Comparison of ENCODE assay signal across 22 cellular contexts in the genomic region with DNA sequence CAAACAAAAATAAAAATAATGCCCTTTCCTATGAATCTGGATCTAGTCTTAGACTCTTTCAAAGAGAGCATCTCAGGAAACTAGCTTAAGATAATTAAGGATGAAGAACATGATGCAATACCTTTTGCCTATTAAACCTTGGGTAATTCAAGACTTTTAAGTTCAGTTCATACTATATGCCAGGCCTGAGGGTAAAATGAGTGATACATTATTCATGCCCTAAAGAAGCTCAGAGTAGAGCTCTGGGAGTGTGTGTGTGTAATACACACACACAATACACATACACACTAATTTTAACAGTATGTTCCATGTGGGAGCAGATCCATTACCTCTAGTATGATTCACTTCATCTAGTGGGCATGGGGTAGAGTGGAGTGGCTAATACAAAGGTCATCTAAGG.
A peak's percentile ranks its signal among the peaks of the same experiment; 100 is the strongest.
DNase-seq lines count a peak whose midpoint lies in the region; ATAC-seq and TF ChIP-seq lines count a peak whose summit lies in the region.
"Had no signal": no experiment of that assay in that cellular context is flagged by ENCODE, and none has a peak within 500 bp of the region (broad histone marks: within the 10 kb centered on the region; RNA-seq: fewer than 3 reads in every experiment).

No MANE protein-coding gene starts in this region.

- BruUV-seq in MCF 10A (replicated peaks; lab: Mats Ljungman, UMichigan) = no TSS peak
- no TSS peak for BruUV-seq in PC-9 (replicated peaks; lab: Mats Ljungman, UMichigan)
- BruUV-seq in mammary epithelial cell (replicated peaks; lab: Mats Ljungman, UMichigan) = no TSS peak

- dilution Hi-C loops in mammary epithelial cell (cut with HindIII; ENCODE audit: low sequenced_read_pairs) = no loop called here

- peaks cover 7% of the 10 kb centered on the region for H3K9me3 Mint-ChIP-seq in MCF 10A (ENCODE audit: unreplicated experiment)

- DNase-seq in MCF 10A (ENCODE audit: unreplicated experiment) = peak; percentile 41
- DNase-seq in breast epithelium (ENCODE audit: low spot score in 2 of 2) = no peak
- no peak for DNase-seq in PC-9
- peak; percentile 74 for DNase-seq in mammary epithelial cell
- DNase-seq in renal cortical epithelial cell (ENCODE audit: low read depth) = peak; percentile 40
- DNase-seq in esophagus squamous epithelium (lab: John Stamatoyannopoulos, UW) = no peak
- no peak for DNase-seq in RKO (ENCODE audit: low spot score)
- DNase-seq: CD4-positive, CD25-positive, alpha-beta regulatory T cell; DMS153; DND-41; Karpas-422; NCI-H1092 treated with DMSO at 0.1 percent for 48 hours; NCI-H1436 treated with DMSO at 0.1 percent for 48 hours; NCI-H1930; NCI-H2107; NCI-H446 treated with DMSO at 0.1 percent for 48 hours; NCI-H526; Right ventricle myocardium superior had no signal

- no peak overlapping the region for H3K4me3 ChIP-seq in breast epithelium
- no peak overlapping the region for H3K4me3 ChIP-seq in PC-9
- no peak overlapping the region for H3K4me3 ChIP-seq in mammary epithelial cell (replicated peaks in 1 of 3; ENCODE audit: insufficient read depth in 1 of 3, low read depth in 2 of 3, low read length in 3 of 3)
- no peak overlapping the region for H3K4me3 ChIP-seq in esophagus squamous epithelium
- H3K4me3 ChIP-seq: BLaER1, SJSA1 had no signal

- H3K9me2 ChIP-seq in PC-9 (ENCODE audit: insufficient read depth) = 0 out of 2 replicates have a peak, but pooled peaks cover 4% of the 10 kb centered on the region

- peaks cover 7% of the 10 kb centered on the region for H3K4me1 Mint-ChIP-seq in MCF 10A (ENCODE audit: insufficient read depth, unreplicated experiment)
- H3K4me1 Mint-ChIP-seq: CD4-positive, CD25-positive, alpha-beta regulatory T cell had no signal

- intact Hi-C loops in MCF 10A (cut with micrococcal nuclease) = no loop called here
- intact Hi-C loops in breast epithelium (cut with DNase I; ENCODE audit: low total_unique reads) = no loop called here
- intact Hi-C loops in PC-9 (cut with micrococcal nuclease; ENCODE audit: unreplicated experiment) = no loop called here
- intact Hi-C loops in mammary epithelial cell (cut with micrococcal nuclease) = loop anchor here (10.0 kb wide), 1 partner anchor 129 kb away; no protein-coding TSS in a partner anchor
- intact Hi-C loops in esophagus squamous epithelium (cut with DNase I) = no loop called here

- H2AFZ ChIP-seq in PC-9 (0 out of 2 replicates have a peak overlapping the region, but pooled peaks have one; percentile 10), mammary epithelial cell (ENCODE audit: low read depth, low read length) (no peak overlapping the region)

- no peak for ATAC-seq in GM18517 (IDR thresholded peaks at IDR 0.05; ENCODE audit: unreplicated experiment)

- H3K4me1 ChIP-seq in breast epithelium (no peaks in the 10 kb centered on the region), PC-9 (replicated peaks; ENCODE audit: insufficient read depth) (no peaks in the 10 kb centered on the region), mammary epithelial cell (ENCODE audit: insufficient read depth, low read length) (no peaks in the 10 kb centered on the region), esophagus squamous epithelium (no peaks in the 10 kb centered on the region)
- H3K4me1 ChIP-seq: BLaER1, SJSA1 had no signal

- no peak overlapping the region for H3K9ac ChIP-seq in mammary epithelial cell (ENCODE audit: insufficient read depth, low read length)
- H3K9ac ChIP-seq: BLaER1 had no signal

- in situ Hi-C loops in mammary epithelial cell (cut with MboI; ENCODE audit: low sequenced_read_pairs in 2 of 2) = no loop called here

- H3K4me2 ChIP-seq in PC-9 (no peak overlapping the region), mammary epithelial cell (ENCODE audit: insufficient read depth, low read depth, low read length) (no peak overlapping the region)
- H3K4me2 ChIP-seq: BLaER1 had no signal

- H3K79me2 ChIP-seq in PC-9 (ENCODE audit: low read depth) (no peaks in the 10 kb centered on the region), mammary epithelial cell (ENCODE audit: insufficient read depth, low read length) (no peaks in the 10 kb centered on the region)

- H3K4me3 Mint-ChIP-seq in MCF 10A (ENCODE audit: unreplicated experiment) = no peak overlapping the region
- H3K4me3 Mint-ChIP-seq: CD4-positive, CD25-positive, alpha-beta regulatory T cell had no signal

- H3K36me3 Mint-ChIP-seq in MCF 10A (ENCODE audit: insufficient read depth, unreplicated experiment) = no peaks in the 10 kb centered on the region
- H3K36me3 Mint-ChIP-seq: CD4-positive, CD25-positive, alpha-beta regulatory T cell had no signal

- peak overlapping the region; percentile 11 for H3K27ac Mint-ChIP-seq in MCF 10A (ENCODE audit: low read depth, unreplicated experiment)
- H3K27ac Mint-ChIP-seq: CD4-positive, CD25-positive, alpha-beta regulatory T cell had no signal

- H3K27me3 ChIP-seq in breast epithelium = no peaks in the 10 kb centered on the region
- H3K27me3 ChIP-seq in PC-9 (ENCODE audit: insufficient read depth, low read depth) = no peaks in the 10 kb centered on the region
- H3K27me3 ChIP-seq in mammary epithelial cell (ENCODE audit: insufficient read depth, low read length) = no peaks in the 10 kb centered on the region
- H3K27me3 ChIP-seq in esophagus squamous epithelium = no peaks in the 10 kb centered on the region
- H3K27me3 ChIP-seq: BLaER1, SJSA1 had no signal

- H3K27me3 Mint-ChIP-seq in MCF 10A (ENCODE audit: insufficient read depth, unreplicated experiment) = no peaks in the 10 kb centered on the region
- H3K27me3 Mint-ChIP-seq: CD4-positive, CD25-positive, alpha-beta regulatory T cell had no signal

- TF ChIP-seq POLR2A in breast epithelium (IDR thresholded peaks at IDR 0.05) = no peak
- no peak for TF ChIP-seq POLR2A in esophagus squamous epithelium (IDR thresholded peaks at IDR 0.05)

- TF ChIP-seq CTCF in MCF 10A (IDR thresholded peaks at IDR 0.05; ENCODE audit: unreplicated experiment) (no peak), breast epithelium (IDR thresholded peaks at IDR 0.05) (no peak), PC-9 (conservative IDR thresholded peaks at IDR 0.05) (no peak), mammary epithelial cell (conservative IDR thresholded peaks at IDR 0.05 in 1 of 2, IDR thresholded peaks at IDR 0.05 in 1 of 2; ENCODE audit: extremely low read depth in 1 of 2, insufficient read depth in 1 of 2, low read depth in 1 of 2, low read length in 2 of 2) (no peak), esophagus squamous epithelium (IDR thresholded peaks at IDR 0.05) (no peak)

- no peaks in the 10 kb centered on the region for H3F3A ChIP-seq in PC-9 (ENCODE audit: insufficient read depth, low read depth)

- H3K36me3 ChIP-seq in breast epithelium (no peaks in the 10 kb centered on the region), PC-9 (ENCODE audit: low read depth) (no peaks in the 10 kb centered on the region), mammary epithelial cell (ENCODE audit: insufficient read depth, low read length) (no peaks in the 10 kb centered on the region), esophagus squamous epithelium (no peaks in the 10 kb centered on the region)
- H3K36me3 ChIP-seq: BLaER1, SJSA1 had no signal

- H3K9me3 ChIP-seq in breast epithelium (no peaks in the 10 kb centered on the region), PC-9 (ENCODE audit: insufficient read depth, low read depth) (no peaks in the 10 kb centered on the region), mammary epithelial cell (replicated peaks; ENCODE audit: insufficient read depth, low read length) (no peaks in the 10 kb centered on the region), esophagus squamous epithelium (no peaks in the 10 kb centered on the region)
- H3K9me3 ChIP-seq: BLaER1, SJSA1 had no signal

- no peak overlapping the region for H3K27ac ChIP-seq in breast epithelium
- H3K27ac ChIP-seq in PC-9 = no peak overlapping the region
- H3K27ac ChIP-seq in mammary epithelial cell (ENCODE audit: insufficient read depth, low read depth, low read length) = no peak overlapping the region
- no peak overlapping the region for H3K27ac ChIP-seq in esophagus squamous epithelium
- H3K27ac ChIP-seq: BLaER1, HL-60, SJSA1 had no signal

- CTCF ChIA-PET in MCF 10A (lab: Yijun Ruan, JAX) = interaction anchor here (0.6 kb wide), 1 partner anchor 69 kb away, joined by 4 read pairs; no protein-coding TSS in a partner anchor
- CTCF ChIA-PET in PC-9 (lab: Charles Lee) = no interaction called here
- CTCF ChIA-PET in mammary epithelial cell (lab: Charles Lee; ENCODE audit: low non-redundant PET) = interaction anchor here (0.6 kb wide), 1 partner anchor 146 kb away, joined by 3 read pairs; no protein-coding TSS in a partner anchor

- POLR2A ChIA-PET in MCF 10A (lab: Yijun Ruan, JAX) (no interaction called here), PC-9 (lab: Charles Lee; ENCODE audit: unreplicated experiment) (no interaction called here)

- H4K20me1 ChIP-seq in PC-9 (ENCODE audit: insufficient read depth) (no peaks in the 10 kb centered on the region), mammary epithelial cell (ENCODE audit: insufficient read depth, low read length) (no peaks in the 10 kb centered on the region)
- H4K20me1 ChIP-seq: BLaER1 had no signal

Comparison
In these comparisons a context has a peak if more than half of its experiments do, and no peak if none do; other contexts are left out.
1. DNase-seq: peak in MCF 10A (single experiment), mammary epithelial cell (single experiment) and renal cortical epithelial cell (single experiment); none in breast epithelium (0 of 2), PC-9 (0 of 2), esophagus squamous epithelium (single experiment) and RKO (single experiment).